Comparison of ENCODE assay signal across 37 cellular contexts in the genomic region with DNA sequence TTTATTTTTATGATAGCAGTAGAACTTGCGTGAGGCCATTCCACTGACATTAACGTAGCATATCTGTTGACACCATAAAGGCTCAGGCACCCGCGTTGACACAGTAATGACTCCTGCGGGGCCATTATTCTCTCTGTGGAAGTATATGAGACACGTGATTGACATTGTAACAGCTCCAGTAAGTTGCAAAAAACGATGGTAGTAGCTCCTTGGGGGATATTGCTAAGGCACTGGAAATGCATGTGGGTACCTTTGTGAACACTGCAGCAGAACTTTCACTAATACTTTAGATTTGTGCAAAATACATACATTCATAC.
"Had no signal": no experiment of that assay in that cellular context is flagged by ENCODE, and none has a peak within 500 bp of the region (broad histone marks: within the 10 kb centered on the region; RNA-seq: fewer than 3 reads in every experiment).

No MANE protein-coding gene starts in this region.

- H3K4me3 Mint-ChIP-seq: activated naive CD4-positive, alpha-beta T cell treated with anti-CD3 and anti-CD28 coated beads for 36 hours; activated naive CD8-positive, alpha-beta T cell treated with anti-CD3 and anti-CD28 coated beads for 36 hours; activated T-helper 1 cell treated with anti-CD3 and anti-CD28 coated beads, Interleukin-12 subunit alpha, Interleukin-12 subunit beta, Interleukin-2, Interleukin-4 antibody, amounts not matched to agents 30 ng/mL and 10 ng/mL and 1 ng/mL, durations not matched to agents 14 hours and 24 hours and 36 hours; natural killer cell treated with Interleukin-12 subunit alpha and Interleukin-12 subunit beta and Interleukin-15 and Interleukin-18, amount 100 ng/mL, for 72 hours; stimulated activated memory B cell treated with anti-CD40 and anti-IgM and Interleukin-4, amounts not matched to agents 10 μg/mL and 1 μg/mL and 100 μg/mL, for 72 hours; stimulated activated naive CD8-positive, alpha-beta T cell treated with anti-CD3 and anti-CD28 coated beads, Interleukin-15, amount 100 ng/mL, for 72 hours had no signal

- H2AFZ ChIP-seq: parathyroid adenoma had no signal

- H3K4me1 Mint-ChIP-seq: activated naive CD8-positive, alpha-beta T cell treated with anti-CD3 and anti-CD28 coated beads for 36 hours; stimulated activated memory B cell treated with anti-CD40 and anti-IgM and Interleukin-4, amounts not matched to agents 10 μg/mL and 1 μg/mL and 100 μg/mL, for 72 hours; stimulated activated naive CD8-positive, alpha-beta T cell treated with anti-CD3 and anti-CD28 coated beads, Interleukin-15, amount 100 ng/mL, for 72 hours had no signal

- H3K36me3 ChIP-seq: adrenal gland, colonic mucosa, gastroesophageal sphincter, left ventricle myocardium inferior, thyroid gland, upper lobe of left lung, vagina had no signal

- DNase-seq: activated CD4-positive, alpha-beta T cell treated with anti-CD3 and anti-CD28 coated beads for 48 hours; activated CD4-positive, alpha-beta T cell treated with anti-CD3 and anti-CD28 coated beads, Interleukin-2, amount 50 U/mL, for 48 hours; activated CD8-positive, alpha-beta memory T cell treated with anti-CD3 and anti-CD28 coated beads, Interleukin-2, amount 50 U/mL, for 4 hours; activated effector memory CD4-positive, alpha-beta T cell treated with anti-CD3 and anti-CD28 coated beads, Interleukin-2, amount 50 U/mL, for 16 hours; activated naive CD4-positive, alpha-beta T cell treated with anti-CD3 and anti-CD28 coated beads for 36 hours; activated naive CD8-positive, alpha-beta T cell treated with anti-CD3 and anti-CD28 coated beads for 36 hours; activated T-cell treated with anti-CD3 and anti-CD28 coated beads, Interleukin-2, amount 50 U/mL, for 1 hour; adrenal gland; aorta; body of pancreas; cerebellar nuclear complex; colonic mucosa; effector memory CD4-positive, alpha-beta T cell; head of caudate nucleus; hippocampal formation; kidney glomerular epithelial cell; left ventricle myocardium inferior; mucosa of descending colon; occipital lobe; psoas muscle; stimulated activated CD4-positive, alpha-beta T cell treated with anti-CD3 and anti-CD28 coated beads, Interleukin-1b, Interleukin-23, amount 100 ng/mL, for 48 hours; stimulated activated CD4-positive, alpha-beta T cell treated with anti-CD3 and anti-CD28 coated beads, Interleukin-4, amount 100 ng/mL, for 4 hours; stimulated activated CD8-positive, alpha-beta memory T cell treated with anti-CD3 and anti-CD28 coated beads, Interleukin-4, amount 100 ng/mL, for 48 hours; stimulated activated naive CD8-positive, alpha-beta T cell treated with anti-CD3 and anti-CD28 coated beads, Interleukin-15, amount 100 ng/mL, for 72 hours; substantia nigra; thyroid gland; upper lobe of left lung had no signal

- H3K36me3 Mint-ChIP-seq: activated naive CD8-positive, alpha-beta T cell treated with anti-CD3 and anti-CD28 coated beads for 36 hours; natural killer cell treated with Interleukin-12 subunit alpha and Interleukin-12 subunit beta and Interleukin-15 and Interleukin-18, amount 100 ng/mL, for 72 hours; stimulated activated memory B cell treated with anti-CD40 and anti-IgM and Interleukin-4, amounts not matched to agents 10 μg/mL and 1 μg/mL and 100 μg/mL, for 72 hours had no signal

- H3K9ac ChIP-seq: parathyroid adenoma had no signal

- H3K4me3 ChIP-seq: adrenal gland, body of pancreas, colonic mucosa, gastroesophageal sphincter, left ventricle myocardium inferior, lung, mucosa of descending colon, psoas muscle, smooth muscle cell, thyroid gland, upper lobe of left lung, vagina had no signal

- H3K27ac Mint-ChIP-seq: activated naive CD4-positive, alpha-beta T cell treated with anti-CD3 and anti-CD28 coated beads for 36 hours; activated naive CD8-positive, alpha-beta T cell treated with anti-CD3 and anti-CD28 coated beads for 36 hours; activated T-helper 1 cell treated with anti-CD3 and anti-CD28 coated beads, Interleukin-12 subunit alpha, Interleukin-12 subunit beta, Interleukin-2, Interleukin-4 antibody, amounts not matched to agents 30 ng/mL and 10 ng/mL and 1 ng/mL, durations not matched to agents 14 hours and 24 hours and 36 hours; natural killer cell treated with Interleukin-12 subunit alpha and Interleukin-12 subunit beta and Interleukin-15 and Interleukin-18, amount 100 ng/mL, for 72 hours; stimulated activated memory B cell treated with anti-CD40 and anti-IgM and Interleukin-4, amounts not matched to agents 10 μg/mL and 1 μg/mL and 100 μg/mL, for 72 hours; stimulated activated naive CD8-positive, alpha-beta T cell treated with anti-CD3 and anti-CD28 coated beads, Interleukin-15, amount 100 ng/mL, for 72 hours had no signal

- H3K4me1 ChIP-seq: adrenal gland, body of pancreas, colonic mucosa, gastroesophageal sphincter, left ventricle myocardium inferior, parathyroid adenoma, psoas muscle, thyroid gland, upper lobe of left lung, vagina had no signal

- H3K79me2 ChIP-seq: parathyroid adenoma had no signal

- H3K4me2 ChIP-seq: smooth muscle cell had no signal

- H3K27ac ChIP-seq: adrenal gland, body of pancreas, colonic mucosa, gastroesophageal sphincter, left ventricle myocardium inferior, parathyroid adenoma, psoas muscle, thyroid gland, vagina, VCaP had no signal

- H3K27me3 Mint-ChIP-seq: activated naive CD8-positive, alpha-beta T cell treated with anti-CD3 and anti-CD28 coated beads for 36 hours; natural killer cell treated with Interleukin-12 subunit alpha and Interleukin-12 subunit beta and Interleukin-15 and Interleukin-18, amount 100 ng/mL, for 72 hours; stimulated activated memory B cell treated with anti-CD40 and anti-IgM and Interleukin-4, amounts not matched to agents 10 μg/mL and 1 μg/mL and 100 μg/mL, for 72 hours; stimulated activated naive CD8-positive, alpha-beta T cell treated with anti-CD3 and anti-CD28 coated beads, Interleukin-15, amount 100 ng/mL, for 72 hours had no signal

- H3K27me3 ChIP-seq: adrenal gland, body of pancreas, colonic mucosa, gastroesophageal sphincter, thyroid gland, upper lobe of left lung, vagina had no signal

- H3K9me3 ChIP-seq: adrenal gland, body of pancreas, colonic mucosa, gastroesophageal sphincter, mucosa of descending colon, psoas muscle, thyroid gland, upper lobe of left lung, vagina had no signal

- ATAC-seq: activated CD4-positive, CD25-positive, alpha-beta regulatory T cell treated with anti-CD3 and anti-CD28 coated beads, Interleukin-2, amount 50 U/mL, for 24 hours; body of pancreas; gastroesophageal sphincter; mucosa of descending colon; natural killer cell treated with Interleukin-12 subunit alpha and Interleukin-12 subunit beta and Interleukin-15 and Interleukin-18, amount 100 ng/mL, for 72 hours; psoas muscle; stimulated activated memory B cell treated with anti-CD40 and anti-IgM and Interleukin-4, amounts not matched to agents 10 μg/mL and 1 μg/mL and 100 μg/mL, for 72 hours; stimulated activated naive CD8-positive, alpha-beta T cell treated with anti-CD3 and anti-CD28 coated beads, Interleukin-15, amount 100 ng/mL, for 72 hours had no signal
